9 cellular contexts compared by ENCODE assay signal in genomic region chr6:8082954-8083858, GRCh38. TPM values are rescaled to one million over a fixed set of nuclear protein-coding genes. Genes with fewer than 3 reads are reported as not detected.
DNase-seq lines count a peak whose midpoint lies in the region; ATAC-seq and TF ChIP-seq lines count a peak whose summit lies in the region.
"Had no signal": no experiment of that assay in that cellular context is flagged by ENCODE, and none has a peak within 500 bp of the region (broad histone marks: within the 10 kb centered on the region; RNA-seq: fewer than 3 reads in every experiment).

No MANE protein-coding gene starts in this region.

- H3K4me3 ChIP-seq in SJSA1 (no peak overlapping the region), neural progenitor cell (no peak overlapping the region)

- peaks cover 5% of the 10 kb centered on the region for H3K79me2 ChIP-seq in neural progenitor cell (ENCODE audit: low read depth)

- intact Hi-C loops in activated CD4-positive, alpha-beta T cell treated with anti-CD3 and anti-CD28 coated beads, Interleukin-2, amount 10 ng/mL, durations not matched to agents 24 days and 14 days (cut with micrococcal nuclease), result loop anchor here (1.0 to 5.0 kb wide), 2 partner anchors 18 to 691 kb away; no protein-coding TSS in a partner anchor

- no peak overlapping the region for H3K4me2 ChIP-seq in neural progenitor cell

- peaks cover 4% of the 10 kb centered on the region for H3K9me3 Mint-ChIP-seq in activated CD4-positive, alpha-beta T cell treated with anti-CD3 and anti-CD28 coated beads, Interleukin-2, amount 10 ng/mL, durations not matched to agents 24 days and 14 days
- H3K9me3 Mint-ChIP-seq in stimulated activated naive B cell treated with anti-CD40 and anti-IgM and Interleukin-4, amounts not matched to agents 10 μg/mL and 1 μg/mL and 100 μg/mL, for 72 hours, result peaks cover 2 to 3% of the 10 kb centered on the region in 2 donors
- H3K9me3 Mint-ChIP-seq in neural progenitor cell, result peaks cover 2% of the 10 kb centered on the region

- H3K27me3 ChIP-seq in SJSA1 (replicated peaks) (no peaks in the 10 kb centered on the region), foreskin keratinocyte (no peaks in the 10 kb centered on the region), neural progenitor cell (no peaks in the 10 kb centered on the region)

- H3K27ac Mint-ChIP-seq in activated CD4-positive, alpha-beta T cell treated with anti-CD3 and anti-CD28 coated beads, Interleukin-2, amount 10 ng/mL, durations not matched to agents 24 days and 14 days, result peak overlapping the region; percentile 83
- peak overlapping the region; percentile 6 for H3K27ac Mint-ChIP-seq in stimulated activated naive B cell treated with anti-CD40 and anti-IgM and Interleukin-4, amounts not matched to agents 10 μg/mL and 1 μg/mL and 100 μg/mL, for 72 hours
- no peak overlapping the region for H3K27ac Mint-ChIP-seq in neural progenitor cell

- H3K9me3 ChIP-seq in SJSA1 (replicated peaks), result no peaks in the 10 kb centered on the region
- H3K9me3 ChIP-seq in neural progenitor cell (ENCODE audit: low read depth), result no peaks in the 10 kb centered on the region

- peaks cover 41% of the 10 kb centered on the region for H3K36me3 ChIP-seq in SJSA1
- peaks cover 3% of the 10 kb centered on the region for H3K36me3 ChIP-seq in neural progenitor cell

- DNase-seq in activated CD4-positive, alpha-beta T cell treated with anti-CD3 and anti-CD28 coated beads, Interleukin-2, amount 10 ng/mL, durations not matched to agents 24 days and 14 days, result no peak
- no peak for DNase-seq in activated CD4-positive, alpha-beta T cell treated with anti-CD3 and anti-CD28 coated beads for 1 hour
- DNase-seq in SJSA1 (ENCODE audit: low read depth in 1 of 2, low spot score in 2 of 2) (peak in 1 of 2 experiments; percentile 88), foreskin keratinocyte (peak; percentile 81 to 90), neural progenitor cell (ENCODE audit: low spot score) (no peak), midbrain (lab: John Stamatoyannopoulos, UW) (no peak)
- DNase-seq in stimulated activated naive B cell treated with anti-CD40 and anti-IgM and Interleukin-4, amounts not matched to agents 10 μg/mL and 1 μg/mL and 100 μg/mL, for 72 hours, result no peak
- DNase-seq: hypothalamus had no signal

- H3K27ac ChIP-seq in SJSA1, result peak overlapping the region; percentile 93
- H3K27ac ChIP-seq in foreskin keratinocyte, result peak overlapping the region; percentile 26
- H3K27ac ChIP-seq in neural progenitor cell, result no peak overlapping the region

- H3K4me3 Mint-ChIP-seq in activated CD4-positive, alpha-beta T cell treated with anti-CD3 and anti-CD28 coated beads, Interleukin-2, amount 10 ng/mL, durations not matched to agents 24 days and 14 days, result no peak overlapping the region
- no peak overlapping the region for H3K4me3 Mint-ChIP-seq in stimulated activated naive B cell treated with anti-CD40 and anti-IgM and Interleukin-4, amounts not matched to agents 10 μg/mL and 1 μg/mL and 100 μg/mL, for 72 hours
- no peak overlapping the region for H3K4me3 Mint-ChIP-seq in neural progenitor cell

- peak; percentile 98 for ATAC-seq in foreskin keratinocyte
- no peak for ATAC-seq in stimulated activated naive B cell treated with anti-CD40 and anti-IgM and Interleukin-4, amounts not matched to agents 10 μg/mL and 1 μg/mL and 100 μg/mL, for 72 hours (replicated peaks)
- ATAC-seq in GM19397 (IDR thresholded peaks at IDR 0.05; ENCODE audit: unreplicated experiment), result no peak

- no peaks in the 10 kb centered on the region for H3F3A ChIP-seq in neural progenitor cell (ENCODE audit: low read depth)

- no peaks in the 10 kb centered on the region for H3K27me3 Mint-ChIP-seq in activated CD4-positive, alpha-beta T cell treated with anti-CD3 and anti-CD28 coated beads, Interleukin-2, amount 10 ng/mL, durations not matched to agents 24 days and 14 days
- no peaks in the 10 kb centered on the region for H3K27me3 Mint-ChIP-seq in stimulated activated naive B cell treated with anti-CD40 and anti-IgM and Interleukin-4, amounts not matched to agents 10 μg/mL and 1 μg/mL and 100 μg/mL, for 72 hours
- H3K27me3 Mint-ChIP-seq in neural progenitor cell (ENCODE audit: insufficient read depth, low read depth), result no peaks in the 10 kb centered on the region

- TF ChIP-seq CTCF in foreskin keratinocyte (conservative IDR thresholded peaks at IDR 0.05) (peak; percentile 47), neural progenitor cell (IDR thresholded peaks at IDR 0.05) (no peak)

- peaks cover 42% of the 10 kb centered on the region for H3K4me1 ChIP-seq in SJSA1 (replicated peaks)
- H3K4me1 ChIP-seq in foreskin keratinocyte, result peaks cover 41% of the 10 kb centered on the region
- H3K4me1 ChIP-seq in neural progenitor cell, result no peaks in the 10 kb centered on the region

- H4K20me1 ChIP-seq in neural progenitor cell (ENCODE audit: low read depth), result peaks cover 14% of the 10 kb centered on the region

- H3K36me3 Mint-ChIP-seq in activated CD4-positive, alpha-beta T cell treated with anti-CD3 and anti-CD28 coated beads, Interleukin-2, amount 10 ng/mL, durations not matched to agents 24 days and 14 days (ENCODE audit: low read depth), result peaks cover 54% of the 10 kb centered on the region
- H3K36me3 Mint-ChIP-seq in stimulated activated naive B cell treated with anti-CD40 and anti-IgM and Interleukin-4, amounts not matched to agents 10 μg/mL and 1 μg/mL and 100 μg/mL, for 72 hours, result peaks cover 44 to 45% of the 10 kb centered on the region in 2 donors
- H3K36me3 Mint-ChIP-seq in neural progenitor cell, result peaks cover 20% of the 10 kb centered on the region

- no peak overlapping the region for H3K9ac ChIP-seq in neural progenitor cell

- H2AFZ ChIP-seq in neural progenitor cell (replicated peaks), result no peak overlapping the region

- peaks cover 28% of the 10 kb centered on the region for H3K4me1 Mint-ChIP-seq in activated CD4-positive, alpha-beta T cell treated with anti-CD3 and anti-CD28 coated beads, Interleukin-2, amount 10 ng/mL, durations not matched to agents 24 days and 14 days
- H3K4me1 Mint-ChIP-seq in stimulated activated naive B cell treated with anti-CD40 and anti-IgM and Interleukin-4, amounts not matched to agents 10 μg/mL and 1 μg/mL and 100 μg/mL, for 72 hours, result peaks cover 7 to 22% of the 10 kb centered on the region in 2 donors
- no peaks in the 10 kb centered on the region for H3K4me1 Mint-ChIP-seq in neural progenitor cell

RNA-seq across cellular contexts. Expression of gene BLOC1S5, which starts 19.0 kb away (rescaled TPM):
- 15.7 and 19.6 TPM in 2 replicates for total RNA-seq in activated CD4-positive, alpha-beta T cell treated with anti-CD3 and anti-CD28 coated beads, Interleukin-2, amount 10 ng/mL, durations not matched to agents 24 days and 14 days
- 18.3 and 22.0 TPM in 2 replicates for total RNA-seq in SJSA1 (2014; rRNA removed; shearing (Covaris generic))
- total RNA-seq in foreskin keratinocyte, result 11.5 TPM in 2 replicates
- polyA plus RNA-seq in foreskin keratinocyte, result 4.3 and 4.7 TPM in 2 replicates
- 20.4 and 34.4 TPM in 2 replicates for total RNA-seq in neural progenitor cell (ENCODE audit: low replicate concordance)

RNA-seq across cellular contexts. Expression of gene EEF1E1, which starts 19.1 kb away (rescaled TPM):
- 93.6 and 95.9 TPM in 2 replicates for total RNA-seq in activated CD4-positive, alpha-beta T cell treated with anti-CD3 and anti-CD28 coated beads, Interleukin-2, amount 10 ng/mL, durations not matched to agents 24 days and 14 days
- total RNA-seq in SJSA1 (2014; rRNA removed; shearing (Covaris generic)), result 52.9 and 154 TPM in 2 replicates
- total RNA-seq in foreskin keratinocyte (57.7 and 58.1 TPM in 2 replicates), neural progenitor cell (ENCODE audit: low replicate concordance) (85.6 and 119 TPM in 2 replicates)
- polyA plus RNA-seq in foreskin keratinocyte, result 62.1 and 63.4 TPM in 2 replicates

Comparison
In these comparisons a context has a peak if more than half of its experiments do, and no peak if none do; other contexts are left out.
1. DNase-seq: peak in foreskin keratinocyte (2 of 2); none in activated CD4-positive, alpha-beta T cell treated with anti-CD3 and anti-CD28 coated beads, Interleukin-2, amount 10 ng/mL, durations not matched to agents 24 days and 14 days (single experiment), activated CD4-positive, alpha-beta T cell treated with anti-CD3 and anti-CD28 coated beads for 1 hour (single experiment), stimulated activated naive B cell treated with anti-CD40 and anti-IgM and Interleukin-4, amounts not matched to agents 10 μg/mL and 1 μg/mL and 100 μg/mL, for 72 hours (single experiment), neural progenitor cell (single experiment) and midbrain (single experiment).